23 cellular contexts compared by ENCODE assay signal in the genomic region with DNA sequence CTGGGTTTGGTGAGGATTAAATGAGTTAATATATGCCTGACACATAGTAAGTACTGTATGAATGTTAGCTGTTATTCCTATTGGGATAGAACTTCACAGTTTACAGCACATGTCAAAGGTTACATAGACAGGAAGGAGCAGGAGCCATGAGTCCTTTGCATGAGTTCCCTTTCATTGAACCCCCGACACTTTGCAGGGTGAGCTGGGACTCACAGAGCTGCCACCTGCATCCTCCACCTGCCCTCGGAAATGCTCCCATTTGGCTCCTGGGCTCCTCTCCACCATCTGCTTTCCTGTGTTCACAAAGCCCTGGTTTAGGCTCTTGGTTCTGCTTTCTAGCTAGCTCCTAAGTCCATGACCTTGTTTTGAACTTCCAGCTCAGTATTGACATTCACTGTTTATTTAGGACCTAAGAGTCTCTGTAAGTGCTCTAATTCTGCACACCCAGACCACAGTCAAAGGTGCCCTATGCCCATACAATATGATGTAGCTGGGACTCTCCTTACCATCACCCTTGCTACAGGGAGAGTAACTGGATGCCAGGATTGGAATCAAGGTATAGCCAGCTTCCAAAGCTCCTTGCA.
DNase-seq lines count a peak whose midpoint lies in the region; ATAC-seq and TF ChIP-seq lines count a peak whose summit lies in the region.
"Had no signal": no experiment of that assay in that cellular context is flagged by ENCODE, and none has a peak within 500 bp of the region (broad histone marks: within the 10 kb centered on the region; RNA-seq: fewer than 3 reads in every experiment).

No MANE protein-coding gene starts in this region.

- DNase-seq in DMS53 (lab: John Stamatoyannopoulos, UW) (peak; percentile 98), NCI-H187 treated with DMSO at 0.1 percent for 48 hours (lab: John Stamatoyannopoulos, UW) (peak; percentile 23), RPMI8226 (peak; percentile 21), right lobe of liver (no peak), kidney tubule cell (ENCODE audit: low spot score) (no peak), HPDE6-E6E7 (ENCODE audit: extremely low spot score) (no peak)
- DNase-seq in activated T-cell treated with anti-CD3 and anti-CD28 coated beads, Interleukin-2, amount 50 U/mL, for 1 hour = no peak
- DNase-seq: activated CD4-positive, alpha-beta T cell treated with anti-CD3 and anti-CD28 coated beads for 1 hour; activated naive CD4-positive, alpha-beta T cell treated with anti-CD3 and anti-CD28 coated beads for 36 hours; activated T-cell treated with anti-CD3 and anti-CD28 coated beads, Interleukin-2, amount 50 U/mL, for 48 hours; foreskin fibroblast; GDM1; H9; immature natural killer cell; MM.1S; NCI-H1930; NCI-H82; PC-3; posterior cingulate gyrus; SIG-M5; stimulated activated CD4-positive, alpha-beta T cell treated with anti-CD3 and anti-CD28 coated beads, Interleukin-15, amount 100 ng/mL, for 24 hours; T-cell had no signal

- H3K36me3 ChIP-seq in right lobe of liver = no peaks in the 10 kb centered on the region

- H3K4me3 ChIP-seq in right lobe of liver = no peak overlapping the region

- no peak for TF ChIP-seq CTCF in right lobe of liver (IDR thresholded peaks at IDR 0.05)

- H3K4me1 ChIP-seq in right lobe of liver = peaks cover 0 to 14% (median 3%) of the 10 kb centered on the region in 4 donors

- no peaks in the 10 kb centered on the region for H3K9me3 ChIP-seq in right lobe of liver

- H3K27me3 ChIP-seq in right lobe of liver = no peaks in the 10 kb centered on the region

- peak; percentile 69 to 88 (median 76) for ATAC-seq in right lobe of liver
- ATAC-seq: PC-3, sciatic nerve, T-cell had no signal

- no peak overlapping the region for H3K27ac ChIP-seq in right lobe of liver

- intact Hi-C loops in right lobe of liver (cut with DNase I) = no loop called here

- WGBS in right lobe of liver (ENCODE audit: insufficient coverage, low coverage, low lambda C conversion rate, missing lambda C conversion rate) = 33% methylated on average over 1 of the region's 2 CpGs

- no peak for TF ChIP-seq POLR2A in right lobe of liver (IDR thresholded peaks at IDR 0.05)

Comparison
In these comparisons a context has a peak if more than half of its experiments do, and no peak if none do; other contexts are left out.
1. DNase-seq: peak in DMS53 (single experiment), NCI-H187 treated with DMSO at 0.1 percent for 48 hours (single experiment) and RPMI8226 (single experiment); none in right lobe of liver (0 of 3), kidney tubule cell (single experiment), HPDE6-E6E7 (single experiment) and activated T-cell treated with anti-CD3 and anti-CD28 coated beads, Interleukin-2, amount 50 U/mL, for 1 hour (single experiment).